Comparison of ENCODE assay signal across 8 cellular contexts in the genomic region with DNA sequence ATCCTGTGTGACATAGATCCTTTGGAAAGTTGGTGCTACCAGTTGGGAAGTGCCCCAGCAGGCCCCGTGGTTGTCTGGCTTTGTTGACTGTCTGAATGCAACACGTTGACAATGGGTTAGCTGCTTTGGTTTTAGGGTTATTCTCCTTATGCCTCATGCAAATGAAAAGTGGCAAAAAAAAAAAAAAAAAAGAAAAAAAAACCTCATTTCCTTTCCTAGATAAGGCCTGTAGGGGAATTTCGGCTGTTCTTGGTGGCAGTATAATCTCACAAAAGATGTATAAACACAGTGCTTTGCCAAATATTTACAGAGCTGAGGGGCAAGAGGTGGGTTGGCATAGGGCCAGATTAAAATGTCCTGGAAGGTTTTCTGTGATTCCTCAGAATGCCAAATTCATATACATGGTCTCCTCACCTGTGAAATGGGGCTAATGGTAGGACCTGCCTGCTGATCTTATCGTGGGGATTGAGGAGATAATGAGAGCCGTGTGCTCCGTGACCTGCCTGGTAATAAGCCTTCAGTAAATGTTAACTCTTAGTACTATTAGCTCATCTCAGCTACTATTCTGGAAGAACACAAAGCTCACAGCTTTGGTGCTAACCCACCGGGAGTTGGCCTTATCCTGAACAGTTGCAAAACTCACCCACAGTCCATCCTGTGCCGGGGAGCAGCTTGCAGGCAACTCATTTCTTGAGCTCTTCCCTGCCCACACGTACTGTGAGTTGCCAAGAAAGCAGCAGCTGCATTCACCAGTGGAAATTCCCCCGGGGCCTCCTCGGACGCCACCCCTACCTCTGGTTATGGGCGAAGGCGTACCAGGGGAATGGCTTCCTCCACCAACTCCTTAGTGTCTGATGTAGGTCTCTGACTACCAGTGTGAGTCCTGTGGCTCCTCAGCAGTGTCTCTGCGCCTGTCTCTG.
DNase-seq lines count a peak whose midpoint lies in the region; ATAC-seq and TF ChIP-seq lines count a peak whose summit lies in the region.

No MANE protein-coding gene starts in this region.

- no peak for TF ChIP-seq CTCF in heart right ventricle (IDR thresholded peaks at IDR 0.05)
- no peak for TF ChIP-seq CTCF in osteocyte (IDR thresholded peaks at IDR 0.05)

- H3K4me3 Mint-ChIP-seq in osteocyte (ENCODE audit: unreplicated experiment), result no peak overlapping the region

- peak overlapping the region in 3 of 10 donors; percentile 3 to 24 (median 13) for H3K27ac ChIP-seq in heart right ventricle

- no peaks in the 10 kb centered on the region for H3K27me3 Mint-ChIP-seq in osteocyte (ENCODE audit: unreplicated experiment)

- ATAC-seq in HG02970 (IDR thresholded peaks at IDR 0.05; ENCODE audit: low FRiP score, unreplicated experiment), result peak; percentile 47
- peak in 6 of 8 donors; percentile 39 to 84 (median 54) for ATAC-seq in heart right ventricle

- no peak for TF ChIP-seq POLR2A in erythroblast (IDR thresholded peaks at IDR 0.05; ENCODE audit: low read length)

- no peak overlapping the region for H3K27ac Mint-ChIP-seq in osteocyte (ENCODE audit: unreplicated experiment)

- WGBS in heart right ventricle, 2 donors, result 65% methylated on average over 15 of the region's 15 CpGs

- peaks cover 0 to 79% (median 30%) of the 10 kb centered on the region in 9 donors for H3K4me1 ChIP-seq in heart right ventricle

- no peaks in the 10 kb centered on the region for H3K9me3 Mint-ChIP-seq in osteocyte (ENCODE audit: unreplicated experiment)

- intact Hi-C loops in heart right ventricle (cut with DNase I), result loop anchor here in 1 of 10 donors (10.0 kb wide), 1 partner anchor 212 kb away; no protein-coding TSS in a partner anchor

- H3K36me3 ChIP-seq in heart right ventricle, result peaks cover 0 to 6% (median 0%) of the 10 kb centered on the region in 9 donors

- peaks cover 7% of the 10 kb centered on the region for H3K4me1 Mint-ChIP-seq in osteocyte (ENCODE audit: unreplicated experiment)

- H3K9me3 ChIP-seq in heart right ventricle, result no peaks in the 10 kb centered on the region

- DNase-seq in activated CD4-positive, alpha-beta T cell treated with anti-CD3 and anti-CD28 coated beads for 24 hours (ENCODE audit: low read depth in 2 of 2), result peak; percentile 41 to 50
- DNase-seq in activated CD4-positive, alpha-beta T cell treated with anti-CD3 and anti-CD28 coated beads for 1 hour, result no peak
- DNase-seq in T-helper 22 cell (ENCODE audit: low read depth) (peak; percentile 22), heart right ventricle (peak; percentile 23 to 43), osteocyte (ENCODE audit: extremely low spot score, unreplicated experiment) (no peak), erythroblast (lab: John Stamatoyannopoulos, UW) (no peak)
- peak; percentile 34 to 70 for DNase-seq in stimulated activated CD8-positive, alpha-beta memory T cell treated with anti-CD3 and anti-CD28 coated beads, Interleukin-7, amount 100 ng/mL, for 48 hours (ENCODE audit: extremely low read depth in 1 of 2, low read depth in 1 of 2)

- no peaks in the 10 kb centered on the region for H3K36me3 Mint-ChIP-seq in osteocyte (ENCODE audit: unreplicated experiment)

- no peaks in the 10 kb centered on the region for H3K27me3 ChIP-seq in heart right ventricle

- no peak overlapping the region for H3K4me3 ChIP-seq in heart right ventricle

Comparison
In these comparisons a context has a peak if more than half of its experiments do, and no peak if none do; other contexts are left out.
1. DNase-seq: peak in activated CD4-positive, alpha-beta T cell treated with anti-CD3 and anti-CD28 coated beads for 24 hours (2 of 2), T-helper 22 cell (single experiment), heart right ventricle (2 of 2) and stimulated activated CD8-positive, alpha-beta memory T cell treated with anti-CD3 and anti-CD28 coated beads, Interleukin-7, amount 100 ng/mL, for 48 hours (2 of 2); none in activated CD4-positive, alpha-beta T cell treated with anti-CD3 and anti-CD28 coated beads for 1 hour (single experiment), osteocyte (single experiment) and erythroblast (0 of 2).